Comparison of ENCODE assay signal across 1 cellular context in genomic region chr1:209086486-209087192, GRCh38.
TF ChIP-seq lines count a peak whose summit lies in the region.

No MANE protein-coding gene starts in this region.

TF ChIP-seq in IMR-90, 13 proteins besides CTCF, POLR2A, EP300 and RAD21 (continued from another document):
- TF ChIP-seq USF2 (IDR thresholded peaks at IDR 0.05; ENCODE audit: low read depth, low read length) = no peak
- no peak for TF ChIP-seq RCOR1 (IDR thresholded peaks at IDR 0.05; ENCODE audit: insufficient replicate concordance, low read length)
